1 cellular context compared by ENCODE assay signal in the genomic region with DNA sequence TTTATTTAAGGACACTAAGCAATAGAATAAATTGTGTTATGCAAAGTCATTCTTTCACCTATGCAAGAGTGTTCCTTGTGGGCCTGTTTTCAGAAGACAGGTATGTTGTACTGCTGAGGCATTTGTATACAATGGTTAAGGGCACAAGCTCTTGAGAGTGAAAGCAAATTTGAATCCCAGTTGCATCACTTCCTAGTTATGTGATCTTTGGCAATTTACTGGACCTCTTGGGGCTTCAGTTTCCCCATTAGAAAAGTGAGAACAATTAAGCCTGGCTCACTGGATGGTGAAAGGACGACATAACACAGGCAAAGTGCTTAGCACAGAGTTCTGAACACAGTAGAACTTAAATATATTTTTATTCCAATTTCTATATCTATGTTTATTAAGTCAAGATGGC.
TF ChIP-seq lines count a peak whose summit lies in the region.

No MANE protein-coding gene starts in this region.

TF ChIP-seq in GM23338, 12 proteins besides CTCF, POLR2A, EP300 and RAD21 (continued from another document):
- TF ChIP-seq, protein P1, sequence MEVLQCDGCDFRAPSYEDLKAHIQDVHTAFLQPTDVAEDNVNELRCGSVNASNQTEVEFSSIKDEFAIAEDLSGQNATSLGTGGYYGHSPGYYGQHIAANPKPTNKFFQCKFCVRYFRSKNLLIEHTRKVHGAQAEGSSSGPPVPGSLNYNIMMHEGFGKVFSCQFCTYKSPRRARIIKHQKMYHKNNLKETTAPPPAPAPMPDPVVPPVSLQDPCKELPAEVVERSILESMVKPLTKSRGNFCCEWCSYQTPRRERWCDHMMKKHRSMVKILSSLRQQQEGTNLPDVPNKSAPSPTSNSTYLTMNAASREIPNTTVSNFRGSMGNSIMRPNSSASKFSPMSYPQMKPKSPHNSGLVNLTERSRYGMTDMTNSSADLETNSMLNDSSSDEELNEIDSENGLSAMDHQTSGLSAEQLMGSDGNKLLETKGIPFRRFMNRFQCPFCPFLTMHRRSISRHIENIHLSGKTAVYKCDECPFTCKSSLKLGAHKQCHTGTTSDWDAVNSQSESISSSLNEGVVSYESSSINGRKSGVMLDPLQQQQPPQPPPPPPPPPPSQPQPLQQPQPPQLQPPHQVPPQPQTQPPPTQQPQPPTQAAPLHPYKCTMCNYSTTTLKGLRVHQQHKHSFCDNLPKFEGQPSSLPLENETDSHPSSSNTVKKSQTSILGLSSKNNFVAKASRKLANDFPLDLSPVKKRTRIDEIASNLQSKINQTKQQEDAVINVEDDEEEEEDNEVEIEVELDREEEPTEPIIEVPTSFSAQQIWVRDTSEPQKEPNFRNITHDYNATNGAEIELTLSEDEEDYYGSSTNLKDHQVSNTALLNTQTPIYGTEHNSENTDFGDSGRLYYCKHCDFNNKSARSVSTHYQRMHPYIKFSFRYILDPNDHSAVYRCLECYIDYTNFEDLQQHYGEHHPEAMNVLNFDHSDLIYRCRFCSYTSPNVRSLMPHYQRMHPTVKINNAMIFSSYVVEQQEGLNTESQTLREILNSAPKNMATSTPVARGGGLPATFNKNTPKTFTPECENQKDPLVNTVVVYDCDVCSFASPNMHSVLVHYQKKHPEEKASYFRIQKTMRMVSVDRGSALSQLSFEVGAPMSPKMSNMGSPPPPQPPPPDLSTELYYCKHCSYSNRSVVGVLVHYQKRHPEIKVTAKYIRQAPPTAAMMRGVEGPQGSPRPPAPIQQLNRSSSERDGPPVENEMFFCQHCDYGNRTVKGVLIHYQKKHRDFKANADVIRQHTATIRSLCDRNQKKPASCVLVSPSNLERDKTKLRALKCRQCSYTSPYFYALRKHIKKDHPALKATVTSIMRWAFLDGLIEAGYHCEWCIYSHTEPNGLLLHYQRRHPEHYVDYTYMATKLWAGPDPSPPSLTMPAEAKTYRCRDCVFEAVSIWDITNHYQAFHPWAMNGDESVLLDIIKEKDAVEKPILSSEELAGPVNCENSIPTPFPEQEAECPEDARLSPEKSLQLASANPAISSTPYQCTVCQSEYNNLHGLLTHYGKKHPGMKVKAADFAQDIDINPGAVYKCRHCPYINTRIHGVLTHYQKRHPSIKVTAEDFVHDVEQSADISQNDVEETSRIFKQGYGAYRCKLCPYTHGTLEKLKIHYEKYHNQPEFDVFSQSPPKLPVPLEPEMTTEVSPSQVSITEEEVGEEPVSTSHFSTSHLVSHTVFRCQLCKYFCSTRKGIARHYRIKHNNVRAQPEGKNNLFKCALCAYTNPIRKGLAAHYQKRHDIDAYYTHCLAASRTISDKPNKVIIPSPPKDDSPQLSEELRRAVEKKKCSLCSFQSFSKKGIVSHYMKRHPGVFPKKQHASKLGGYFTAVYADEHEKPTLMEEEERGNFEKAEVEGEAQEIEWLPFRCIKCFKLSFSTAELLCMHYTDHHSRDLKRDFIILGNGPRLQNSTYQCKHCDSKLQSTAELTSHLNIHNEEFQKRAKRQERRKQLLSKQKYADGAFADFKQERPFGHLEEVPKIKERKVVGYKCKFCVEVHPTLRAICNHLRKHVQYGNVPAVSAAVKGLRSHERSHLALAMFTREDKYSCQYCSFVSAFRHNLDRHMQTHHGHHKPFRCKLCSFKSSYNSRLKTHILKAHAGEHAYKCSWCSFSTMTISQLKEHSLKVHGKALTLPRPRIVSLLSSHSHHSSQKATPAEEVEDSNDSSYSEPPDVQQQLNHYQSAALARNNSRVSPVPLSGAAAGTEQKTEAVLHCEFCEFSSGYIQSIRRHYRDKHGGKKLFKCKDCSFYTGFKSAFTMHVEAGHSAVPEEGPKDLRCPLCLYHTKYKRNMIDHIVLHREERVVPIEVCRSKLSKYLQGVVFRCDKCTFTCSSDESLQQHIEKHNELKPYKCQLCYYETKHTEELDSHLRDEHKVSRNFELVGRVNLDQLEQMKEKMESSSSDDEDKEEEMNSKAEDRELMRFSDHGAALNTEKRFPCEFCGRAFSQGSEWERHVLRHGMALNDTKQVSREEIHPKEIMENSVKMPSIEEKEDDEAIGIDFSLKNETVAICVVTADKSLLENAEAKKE (CRISPR knock-in tag; IDR thresholded peaks at IDR 0.05), result no peak
- TF ChIP-seq EZH2 (IDR thresholded peaks at IDR 0.05; ENCODE audit: low read depth, unreplicated experiment), result no peak
- TF ChIP-seq STAT1 (IDR thresholded peaks at IDR 0.05; ENCODE audit: unreplicated experiment), result no peak
- TF ChIP-seq CREB1 (CRISPR knock-in tag; IDR thresholded peaks at IDR 0.05; ENCODE audit: low read depth), result no peak
